8 cellular contexts compared by ENCODE assay signal in the genomic region with DNA sequence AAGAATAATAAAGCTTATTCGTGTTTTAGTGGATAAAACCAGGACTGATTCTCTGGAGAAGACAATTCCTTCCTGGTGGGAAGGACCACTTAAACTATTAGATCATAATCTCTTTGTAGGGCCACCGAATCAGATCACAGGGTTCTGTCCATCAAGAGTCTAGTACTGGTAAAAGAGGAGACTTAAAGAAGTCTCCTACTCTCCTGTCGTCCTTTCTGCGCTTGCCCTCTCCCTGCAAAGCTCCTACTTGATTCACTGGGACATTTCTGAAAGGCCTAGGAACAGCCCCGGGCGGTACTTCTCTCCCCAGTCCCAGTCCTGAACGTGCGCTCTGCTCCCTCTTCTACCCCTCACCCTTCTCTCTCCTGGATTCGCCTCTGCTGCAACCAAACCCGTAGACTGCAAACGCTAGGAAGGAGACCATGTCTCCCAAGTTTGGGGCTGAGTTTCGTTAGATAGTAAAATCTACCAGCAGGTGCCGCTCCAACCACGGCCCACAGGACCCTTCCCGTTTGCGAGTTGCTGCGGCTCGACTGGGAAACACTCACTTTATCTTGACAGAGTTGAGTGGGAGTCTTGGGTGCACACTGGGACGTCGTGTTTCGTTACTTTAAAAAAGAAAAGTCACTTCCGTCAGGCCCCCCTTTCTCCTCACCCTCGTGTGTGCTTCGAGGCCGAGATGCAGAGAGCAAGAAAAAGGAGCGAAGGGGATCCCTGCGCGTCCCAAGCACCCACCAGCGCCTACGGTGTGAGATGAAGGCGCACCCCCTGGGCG.
DNase-seq lines count a peak whose midpoint lies in the region; ATAC-seq and TF ChIP-seq lines count a peak whose summit lies in the region.

No MANE protein-coding gene starts in this region.

- peaks cover 95% of the 10 kb centered on the region for H3K27me3 Mint-ChIP-seq in nephron progenitor cell (ENCODE audit: low read depth, poor library complexity)
- peaks cover 50% of the 10 kb centered on the region for H3K27me3 Mint-ChIP-seq in stimulated activated naive CD8-positive, alpha-beta T cell treated with anti-CD3 and anti-CD28 coated beads, Interleukin-15, Interleukin-2, amounts not matched to agents 100 ng/mL and 50 ng/mL, for 24 hours

- DNase-seq in HL-60 (ENCODE audit: low read depth in 1 of 2, low spot score in 1 of 2): peak in 1 of 2 experiments; percentile 74
- peak; percentile 77 for DNase-seq in NT2/D1 (ENCODE audit: low read depth, low spot score)
- peak; percentile 71 for DNase-seq in activated T-cell treated with anti-CD3 and anti-CD28 coated beads for 48 hours (ENCODE audit: low read depth)
- peak; percentile 30 for DNase-seq in fibroblast of peridontal ligament (ENCODE audit: extremely low read depth)
- DNase-seq in nephron progenitor cell: peak; percentile 74

- no peak overlapping the region for H3K9ac ChIP-seq in BLaER1 treated with 17β-estradiol and CSF1 and Interleukin-3, amounts not matched to agents 10 nM and 100 nM
- peak overlapping the region; percentile 32 for H3K9ac ChIP-seq in NT2/D1 (ENCODE audit: insufficient read length, low read depth)

- H3K4me1 Mint-ChIP-seq in nephron progenitor cell: peaks cover 11% of the 10 kb centered on the region
- H3K4me1 Mint-ChIP-seq in stimulated activated naive CD8-positive, alpha-beta T cell treated with anti-CD3 and anti-CD28 coated beads, Interleukin-15, Interleukin-2, amounts not matched to agents 100 ng/mL and 50 ng/mL, for 24 hours (ENCODE audit: low read depth): peaks cover 18% of the 10 kb centered on the region

- peak; percentile 69 for TF ChIP-seq CTCF in HL-60 (IDR thresholded peaks at IDR 0.05; ENCODE audit: insufficient read depth, low read length)
- TF ChIP-seq CTCF in nephron progenitor cell (IDR thresholded peaks at IDR 0.05): peak; percentile 65

- no peaks in the 10 kb centered on the region for H3K9me3 ChIP-seq in BLaER1 treated with 17β-estradiol and CSF1 and Interleukin-3, amounts not matched to agents 10 nM and 100 nM (replicated peaks in 1 of 11)
- H3K9me3 ChIP-seq in NT2/D1 (ENCODE audit: insufficient read depth, low read length): no peaks in the 10 kb centered on the region

- no peak overlapping the region for H3K27ac Mint-ChIP-seq in nephron progenitor cell
- no peak overlapping the region for H3K27ac Mint-ChIP-seq in stimulated activated naive CD8-positive, alpha-beta T cell treated with anti-CD3 and anti-CD28 coated beads, Interleukin-15, Interleukin-2, amounts not matched to agents 100 ng/mL and 50 ng/mL, for 24 hours

- H4K20me1 ChIP-seq in BLaER1 treated with 17β-estradiol and CSF1 and Interleukin-3, amounts not matched to agents 10 nM and 100 nM: no peaks in the 10 kb centered on the region

- peaks cover 0 to 12% (median 7%) of the 10 kb centered on the region in 11 experiments; a peak in 16 of 22 replicates for H3K27me3 ChIP-seq in BLaER1 treated with 17β-estradiol and CSF1 and Interleukin-3, amounts not matched to agents 10 nM and 100 nM
- H3K27me3 ChIP-seq in HL-60 (ENCODE audit: insufficient read depth, poor library complexity, severe bottlenecking): peaks cover 34% of the 10 kb centered on the region
- peaks cover 77% of the 10 kb centered on the region for H3K27me3 ChIP-seq in NT2/D1 (ENCODE audit: insufficient read depth, insufficient read length)

- peak overlapping the region in 6 of 11 experiments; percentile 14 to 79 (median 22); a peak in 9 of 22 replicates for H3K4me2 ChIP-seq in BLaER1 treated with 17β-estradiol and CSF1 and Interleukin-3, amounts not matched to agents 10 nM and 100 nM

- no peaks in the 10 kb centered on the region for H3K36me3 ChIP-seq in BLaER1 treated with 17β-estradiol and CSF1 and Interleukin-3, amounts not matched to agents 10 nM and 100 nM
- H3K36me3 ChIP-seq in NT2/D1 (ENCODE audit: insufficient read depth, insufficient read length, low read length): no peaks in the 10 kb centered on the region

- H3K4me1 ChIP-seq in BLaER1 treated with 17β-estradiol and CSF1 and Interleukin-3, amounts not matched to agents 10 nM and 100 nM: peaks cover 6 to 45% (median 29%) of the 10 kb centered on the region in 10 experiments; a peak in 19 of 20 replicates
- no peaks in the 10 kb centered on the region for H3K4me1 ChIP-seq in NT2/D1 (ENCODE audit: insufficient read depth, insufficient read length)

- no peak overlapping the region for H3K4me3 ChIP-seq in BLaER1 treated with 17β-estradiol and CSF1 and Interleukin-3, amounts not matched to agents 10 nM and 100 nM
- H3K4me3 ChIP-seq in HL-60 (replicated peaks; ENCODE audit: insufficient read depth, low read length) (no peak overlapping the region), NT2/D1 (ENCODE audit: insufficient read length, low read depth) (peak overlapping the region; percentile 28)

- no peaks in the 10 kb centered on the region for H3K36me3 Mint-ChIP-seq in nephron progenitor cell (ENCODE audit: low read depth)
- H3K36me3 Mint-ChIP-seq in stimulated activated naive CD8-positive, alpha-beta T cell treated with anti-CD3 and anti-CD28 coated beads, Interleukin-15, Interleukin-2, amounts not matched to agents 100 ng/mL and 50 ng/mL, for 24 hours (ENCODE audit: low read depth): no peaks in the 10 kb centered on the region

- no peak overlapping the region for H3K27ac ChIP-seq in BLaER1 treated with 17β-estradiol and CSF1 and Interleukin-3, amounts not matched to agents 10 nM and 100 nM
- H3K27ac ChIP-seq in HL-60 (replicated peaks): no peak overlapping the region

- ATAC-seq in HG03039 (IDR thresholded peaks at IDR 0.05; ENCODE audit: unreplicated experiment): no peak

- H3K4me3 Mint-ChIP-seq in nephron progenitor cell: peak overlapping the region; percentile 81
- H3K4me3 Mint-ChIP-seq in stimulated activated naive CD8-positive, alpha-beta T cell treated with anti-CD3 and anti-CD28 coated beads, Interleukin-15, Interleukin-2, amounts not matched to agents 100 ng/mL and 50 ng/mL, for 24 hours: peak overlapping the region; percentile 76

- peaks cover 13% of the 10 kb centered on the region for H3K9me3 Mint-ChIP-seq in nephron progenitor cell
- no peaks in the 10 kb centered on the region for H3K9me3 Mint-ChIP-seq in stimulated activated naive CD8-positive, alpha-beta T cell treated with anti-CD3 and anti-CD28 coated beads, Interleukin-15, Interleukin-2, amounts not matched to agents 100 ng/mL and 50 ng/mL, for 24 hours
